13 cellular contexts compared by ENCODE assay signal in genomic region chr5:59583810-59584562, GRCh38.
A peak's percentile ranks its signal among the peaks of the same experiment; 100 is the strongest.
DNase-seq lines count a peak whose midpoint lies in the region; TF ChIP-seq lines count a peak whose summit lies in the region.
"Had no signal": no experiment of that assay in that cellular context is flagged by ENCODE, and none has a peak within 500 bp of the region (broad histone marks: within the 10 kb centered on the region; RNA-seq: fewer than 3 reads in every experiment).

No MANE protein-coding gene starts in this region.

- H3K36me3 ChIP-seq in neuron (ENCODE audit: insufficient read depth, low read length), result no peaks in the 10 kb centered on the region
- no peaks in the 10 kb centered on the region for H3K36me3 ChIP-seq in adrenal gland (replicated peaks in 1 of 2)

- peak overlapping the region; percentile 56 for H3K4me3 Mint-ChIP-seq in Calu3 (ENCODE audit: low read depth, unreplicated experiment)
- no peak overlapping the region for H3K4me3 Mint-ChIP-seq in activated naive CD4-positive, alpha-beta T cell treated with anti-CD3 and anti-CD28 coated beads, Interleukin-2, amount 10 ng/mL, durations not matched to agents 7 days and 5 days
- H3K4me3 Mint-ChIP-seq: activated naive CD4-positive, alpha-beta T cell treated with anti-CD3 and anti-CD28 coated beads for 36 hours; nephron progenitor cell; stimulated activated effector memory CD8-positive, alpha-beta T cell treated with anti-CD3 and anti-CD28 coated beads, Interleukin-12 subunit alpha, Interleukin-12 subunit beta, amount 100 ng/mL, for 72 hours had no signal

- intact Hi-C loops in Calu3 (cut with micrococcal nuclease; ENCODE audit: unreplicated experiment), result no loop called here
- intact Hi-C loops in adrenal gland (cut with DNase I), result no loop called here

- TF ChIP-seq CTCF in Calu3 (IDR thresholded peaks at IDR 0.05; ENCODE audit: unreplicated experiment) (no peak), adrenal gland (IDR thresholded peaks at IDR 0.05) (no peak)

- peak overlapping the region; percentile 59 for H3K27ac Mint-ChIP-seq in Calu3 (ENCODE audit: unreplicated experiment)
- no peak overlapping the region for H3K27ac Mint-ChIP-seq in activated naive CD4-positive, alpha-beta T cell treated with anti-CD3 and anti-CD28 coated beads, Interleukin-2, amount 10 ng/mL, durations not matched to agents 7 days and 5 days
- H3K27ac Mint-ChIP-seq: activated naive CD4-positive, alpha-beta T cell treated with anti-CD3 and anti-CD28 coated beads for 36 hours; nephron progenitor cell; stimulated activated effector memory CD8-positive, alpha-beta T cell treated with anti-CD3 and anti-CD28 coated beads, Interleukin-12 subunit alpha, Interleukin-12 subunit beta, amount 100 ng/mL, for 72 hours had no signal

- peaks cover 14% of the 10 kb centered on the region for H3K36me3 Mint-ChIP-seq in Calu3 (ENCODE audit: insufficient read depth, unreplicated experiment)
- H3K36me3 Mint-ChIP-seq in activated naive CD4-positive, alpha-beta T cell treated with anti-CD3 and anti-CD28 coated beads, Interleukin-2, amount 10 ng/mL, durations not matched to agents 7 days and 5 days, result no peaks in the 10 kb centered on the region
- H3K36me3 Mint-ChIP-seq: stimulated activated effector memory CD8-positive, alpha-beta T cell treated with anti-CD3 and anti-CD28 coated beads, Interleukin-12 subunit alpha, Interleukin-12 subunit beta, amount 100 ng/mL, for 72 hours had no signal

- H3K4me1 ChIP-seq in neuron (ENCODE audit: insufficient read depth, low read length) (peaks cover 70% of the 10 kb centered on the region), adrenal gland (replicated peaks in 1 of 2) (no peaks in the 10 kb centered on the region)

- H3K4me3 ChIP-seq in neuron (ENCODE audit: low read length), result peak overlapping the region; percentile 95
- H3K4me3 ChIP-seq in adrenal gland, result no peak overlapping the region

- no peak for DNase-seq in Calu3
- peak; percentile 88 for DNase-seq in NCI-H2029 treated with DMSO at 0.1 percent for 48 hours (lab: John Stamatoyannopoulos, UW)
- DNase-seq in adrenal gland, result no peak
- no peak for DNase-seq in HK-2 (ENCODE audit: unreplicated experiment)
- DNase-seq in AML-193 (lab: John Stamatoyannopoulos, UW), result no peak
- DNase-seq in activated naive CD4-positive, alpha-beta T cell treated with anti-CD3 and anti-CD28 coated beads, Interleukin-2, amount 10 ng/mL, durations not matched to agents 7 days and 5 days, result no peak
- DNase-seq: activated naive CD4-positive, alpha-beta T cell treated with anti-CD3 and anti-CD28 coated beads for 36 hours; GF-D8; islet precursor cell; nephron progenitor cell had no signal

- 48 to 54% (median 51%) methylated on average over 8 of the region's 8 CpGs for WGBS in adrenal gland, 4 donors

- no peaks in the 10 kb centered on the region for H3K27me3 Mint-ChIP-seq in Calu3 (ENCODE audit: unreplicated experiment)
- H3K27me3 Mint-ChIP-seq in activated naive CD4-positive, alpha-beta T cell treated with anti-CD3 and anti-CD28 coated beads, Interleukin-2, amount 10 ng/mL, durations not matched to agents 7 days and 5 days, result peaks cover 13% of the 10 kb centered on the region

- peak overlapping the region; percentile 58 for H3K27ac ChIP-seq in cingulate gyrus (ENCODE audit: low read depth, low read length)
- H3K27ac ChIP-seq in adrenal gland, result no peak overlapping the region

- CTCF ChIA-PET in Calu3 (lab: Charles Lee), result interaction anchor here (1.0 to 1.4 kb wide), 3 partner anchors 13 to 78 kb away, joined by 3 read pairs; no protein-coding TSS in a partner anchor
- CTCF ChIA-PET in activated naive CD4-positive, alpha-beta T cell treated with anti-CD3 and anti-CD28 coated beads, Interleukin-2, amount 10 ng/mL, durations not matched to agents 7 days and 5 days (lab: Charles Lee), result interaction anchor here (1.2 kb wide), 1 partner anchor 49 kb away, joined by 3 read pairs; no protein-coding TSS in a partner anchor

- BruUV-seq in Calu3 (replicated peaks; lab: Mats Ljungman, UMichigan), result no TSS peak

- TF ChIP-seq POLR2A in adrenal gland (IDR thresholded peaks at IDR 0.05), result no peak

- H3K4me1 Mint-ChIP-seq in Calu3 (ENCODE audit: low read depth, unreplicated experiment), result peaks cover 55% of the 10 kb centered on the region
- no peaks in the 10 kb centered on the region for H3K4me1 Mint-ChIP-seq in activated naive CD4-positive, alpha-beta T cell treated with anti-CD3 and anti-CD28 coated beads, Interleukin-2, amount 10 ng/mL, durations not matched to agents 7 days and 5 days
- H3K4me1 Mint-ChIP-seq: stimulated activated effector memory CD8-positive, alpha-beta T cell treated with anti-CD3 and anti-CD28 coated beads, Interleukin-12 subunit alpha, Interleukin-12 subunit beta, amount 100 ng/mL, for 72 hours had no signal

- H2AFZ ChIP-seq in neuron (ENCODE audit: low read depth, low read length), result no peak overlapping the region

- H3K9me3 ChIP-seq in neuron (ENCODE audit: low read length) (no peaks in the 10 kb centered on the region), adrenal gland (replicated peaks in 1 of 3) (no peaks in the 10 kb centered on the region)

- H3K27me3 ChIP-seq in neuron (ENCODE audit: insufficient read depth, low read length), result no peaks in the 10 kb centered on the region
- no peaks in the 10 kb centered on the region for H3K27me3 ChIP-seq in adrenal gland

- no peaks in the 10 kb centered on the region for H3K9me3 Mint-ChIP-seq in Calu3 (ENCODE audit: low read depth, unreplicated experiment)
- no peaks in the 10 kb centered on the region for H3K9me3 Mint-ChIP-seq in activated naive CD4-positive, alpha-beta T cell treated with anti-CD3 and anti-CD28 coated beads, Interleukin-2, amount 10 ng/mL, durations not matched to agents 7 days and 5 days
- H3K9me3 Mint-ChIP-seq: activated naive CD4-positive, alpha-beta T cell treated with anti-CD3 and anti-CD28 coated beads for 36 hours; nephron progenitor cell; stimulated activated effector memory CD8-positive, alpha-beta T cell treated with anti-CD3 and anti-CD28 coated beads, Interleukin-12 subunit alpha, Interleukin-12 subunit beta, amount 100 ng/mL, for 72 hours had no signal
